8 cellular contexts compared by ENCODE assay signal in genomic region chr1:157993179-157994080, GRCh38. TPM values are rescaled to one million over a fixed set of nuclear protein-coding genes. Genes with fewer than 3 reads are reported as not detected.
A peak's percentile ranks its signal among the peaks of the same experiment; 100 is the strongest.
DNase-seq lines count a peak whose midpoint lies in the region; ATAC-seq, FAIRE-seq and TF ChIP-seq lines count a peak whose summit lies in the region.

KIRREL1 (plus strand) TSS chr1:157993645; CDS start chr1:157993677, 32 bp downstream.

- peak within 1 kb of the TSS; percentile 75 to 82 for H3K4me3 Mint-ChIP-seq in activated T-cell treated with anti-CD3 and anti-CD28 coated beads, Interleukin-2, amount 50 U/mL, for 72 hours

- H3K4me3 ChIP-seq in SJCRH30 (peak within 1 kb of the TSS; percentile 97), esophagus (ENCODE audit: low read depth in 1 of 2, low read length in 2 of 2) (peak within 1 kb of the TSS; percentile 57 to 66), mucosa of descending colon (peak within 1 kb of the TSS; percentile 20)

- H3K27me3 ChIP-seq in SJCRH30 (no peaks in the 10 kb centered on the region), esophagus (ENCODE audit: control insufficient read depth in 1 of 2, insufficient read depth in 2 of 2, low read length in 2 of 2) (no peaks in the 10 kb centered on the region)

- no peak within 1 kb of the TSS for H3K27ac Mint-ChIP-seq in activated T-cell treated with anti-CD3 and anti-CD28 coated beads, Interleukin-2, amount 50 U/mL, for 72 hours

- H3K27me3 Mint-ChIP-seq in activated T-cell treated with anti-CD3 and anti-CD28 coated beads, Interleukin-2, amount 50 U/mL, for 72 hours (ENCODE audit: low read depth) = peaks cover 40% of the 10 kb centered on the region

- TF ChIP-seq CTCF in mucosa of descending colon (IDR thresholded peaks at IDR 0.05) = no peak

- peak within 1 kb of the TSS; percentile 87 for H3K27ac ChIP-seq in SJCRH30
- peak within 1 kb of the TSS; percentile 71 to 73 for H3K27ac ChIP-seq in esophagus (ENCODE audit: low read depth in 2 of 2, low read length in 1 of 2)

- H3K9me3 ChIP-seq in SJCRH30 (replicated peaks) (no peaks in the 10 kb centered on the region), esophagus (ENCODE audit: control insufficient read depth in 2 of 2, insufficient read depth in 1 of 2, low read depth in 1 of 2, low read length in 1 of 2) (no peaks in the 10 kb centered on the region), mucosa of descending colon (no peaks in the 10 kb centered on the region)

- peaks cover 8% of the 10 kb centered on the region for H3K4me1 ChIP-seq in SJCRH30
- peaks cover under 1 to 4% of the 10 kb centered on the region in 2 donors for H3K4me1 ChIP-seq in esophagus (ENCODE audit: control insufficient read depth in 2 of 2, insufficient read depth in 2 of 2, low read length in 1 of 2)
- H3K4me1 ChIP-seq in mucosa of descending colon (ENCODE audit: low read depth) = peaks cover 2% of the 10 kb centered on the region

- H3K4me1 Mint-ChIP-seq in activated T-cell treated with anti-CD3 and anti-CD28 coated beads, Interleukin-2, amount 50 U/mL, for 72 hours (ENCODE audit: low read depth) = peaks cover 11% of the 10 kb centered on the region

- H3K36me3 Mint-ChIP-seq in activated T-cell treated with anti-CD3 and anti-CD28 coated beads, Interleukin-2, amount 50 U/mL, for 72 hours (ENCODE audit: insufficient read depth in 2 of 2) = no peaks in the 10 kb centered on the region

- intact Hi-C loops in mucosa of descending colon (cut with DNase I, micrococcal nuclease) = loop anchor here (5.0 kb wide), 2 partner anchors 44 to 94 kb away; no protein-coding TSS in a partner anchor

- WGBS in esophagus, 2 donors = 1% methylated on average over 65 to 70 of the region's 75 CpGs

- H3K36me3 ChIP-seq in SJCRH30 = peaks cover 2% of the 10 kb centered on the region; the same call in 1 of the 2 replicates
- H3K36me3 ChIP-seq in esophagus (ENCODE audit: control insufficient read depth in 2 of 2, insufficient read depth in 2 of 2, low read length in 1 of 2) = no peaks in the 10 kb centered on the region
- H3K36me3 ChIP-seq in mucosa of descending colon (ENCODE audit: low read depth) = no peaks in the 10 kb centered on the region

- ATAC-seq in activated T-cell treated with anti-CD3 and anti-CD28 coated beads, Interleukin-2, amount 50 U/mL, for 72 hours (replicated peaks in 1 of 2) = peak; percentile 29 to 35
- ATAC-seq in mucosa of descending colon (peak; percentile 75), HG03135 (IDR thresholded peaks at IDR 0.05; ENCODE audit: unreplicated experiment) (no peak)

- H3K9me3 Mint-ChIP-seq in activated T-cell treated with anti-CD3 and anti-CD28 coated beads, Interleukin-2, amount 50 U/mL, for 72 hours = no peaks in the 10 kb centered on the region

- DNase-seq in activated T-cell treated with anti-CD3 and anti-CD28 coated beads, Interleukin-2, amount 50 U/mL, for 72 hours = no peak
- DNase-seq in activated T-cell treated with anti-CD3 and anti-CD28 coated beads, Interleukin-2, amount 50 U/mL, for 1 hour = no peak
- DNase-seq in SJCRH30 (peak; percentile 68 to 72), mucosa of descending colon (peak in 2 of 3 donors; percentile 51 to 69), urothelium cell line (ENCODE audit: low spot score) (peak; percentile 82), NAMALWA (ENCODE audit: low spot score) (no peak)

- FAIRE-seq in urothelium cell line (lab: Jason Lieb, UNC) = no peak

RNA-seq across cellular contexts. Expression of gene KIRREL1, which starts in this region (rescaled TPM):
- total RNA-seq in activated T-cell treated with anti-CD3 and anti-CD28 coated beads, Interleukin-2, amount 50 U/mL, for 72 hours = not detected
- total RNA-seq in SJCRH30 (2014; rRNA removed; shearing (Covaris generic)) = 26.3 and 26.4 TPM in 2 replicates
- 1 to 10 TPM; 2.9 to 3.7 TPM for polyA plus RNA-seq in esophagus
- 10 to 100 TPM in 2 of 3 donors, 1 to 10 TPM in 1; 3.4 to 29.5 (median 13.5) TPM for total RNA-seq in mucosa of descending colon

Comparison
In these comparisons a context has a peak if more than half of its experiments do, and no peak if none do; other contexts are left out.
1. RNA of gene KIRREL1 (total RNA-seq): 26.3 to 26.4 TPM in SJCRH30 and 3.4 to 29.5 TPM in mucosa of descending colon; not detected in activated T-cell treated with anti-CD3 and anti-CD28 coated beads, Interleukin-2, amount 50 U/mL, for 72 hours; every median in the first group is over 4 times any median in the second.
2. Peak in ATAC-seq in activated T-cell treated with anti-CD3 and anti-CD28 coated beads, Interleukin-2, amount 50 U/mL, for 72 hours; RNA of the gene not detected or under 1 TPM.
3. DNase-seq: peak in SJCRH30 (2 of 2), mucosa of descending colon (2 of 3) and urothelium cell line (single experiment); none in activated T-cell treated with anti-CD3 and anti-CD28 coated beads, Interleukin-2, amount 50 U/mL, for 72 hours (0 of 2), activated T-cell treated with anti-CD3 and anti-CD28 coated beads, Interleukin-2, amount 50 U/mL, for 1 hour (single experiment) and NAMALWA (single experiment).
4. H3K4me3 ChIP-seq: peak in every context shown above with its lines; median percentile 97 in SJCRH30; 62 in esophagus; 20 in mucosa of descending colon.